Comparison of ENCODE assay signal across 9 cellular contexts in the genomic region with DNA sequence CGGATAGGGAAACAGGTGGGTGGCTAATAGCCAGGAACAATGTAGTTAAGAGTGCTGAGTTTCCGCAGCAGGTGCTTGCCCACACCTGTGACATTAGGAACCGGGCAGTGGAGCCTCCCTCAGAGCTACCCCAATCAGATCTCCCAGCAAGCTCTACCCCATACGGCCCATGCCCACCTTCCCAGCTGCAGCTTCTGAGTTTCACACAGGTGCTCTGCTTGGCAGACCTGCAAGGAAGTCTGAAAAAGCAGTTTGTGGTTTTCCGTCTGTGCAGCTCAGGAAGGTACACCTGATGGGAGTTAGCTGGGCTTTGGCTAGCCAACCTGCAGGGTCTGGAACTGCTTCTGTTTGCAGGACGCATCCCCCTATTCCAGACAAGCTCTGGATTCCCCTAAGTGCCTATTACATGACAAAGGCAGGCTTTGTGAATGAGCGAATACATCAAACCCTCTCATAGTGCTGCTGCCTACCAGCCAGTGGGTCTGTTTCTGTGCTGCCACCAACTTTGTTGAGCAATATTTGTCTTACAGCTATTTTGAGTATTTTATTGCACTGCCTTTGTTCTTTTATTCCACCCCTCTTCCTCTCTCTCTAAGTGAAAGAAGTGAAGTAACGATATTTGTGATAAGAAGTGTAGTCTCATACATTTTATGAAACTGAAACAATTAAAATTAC. TPM values are rescaled to one million over a fixed set of nuclear protein-coding genes. Genes with fewer than 3 reads are reported as not detected.
DNase-seq lines count a peak whose midpoint lies in the region; ATAC-seq, FAIRE-seq and TF ChIP-seq lines count a peak whose summit lies in the region.
"Had no signal": no experiment of that assay in that cellular context is flagged by ENCODE, and none has a peak within 500 bp of the region (broad histone marks: within the 10 kb centered on the region; RNA-seq: fewer than 3 reads in every experiment).

No MANE protein-coding gene starts in this region.

- H3K27me3 Mint-ChIP-seq in MCF 10A (ENCODE audit: insufficient read depth, unreplicated experiment), result no peaks in the 10 kb centered on the region
- no peaks in the 10 kb centered on the region for H3K27me3 Mint-ChIP-seq in activated naive CD8-positive, alpha-beta T cell treated with anti-CD3 and anti-CD28 coated beads, Interleukin-2, amount 10 ng/mL, durations not matched to agents 7 days and 5 days

- H3K9me3 ChIP-seq in mammary epithelial cell (replicated peaks; ENCODE audit: insufficient read depth, low read length) (no peaks in the 10 kb centered on the region), small intestine (ENCODE audit: control insufficient read depth, low read depth) (no peaks in the 10 kb centered on the region)

- H3K36me3 Mint-ChIP-seq in MCF 10A (ENCODE audit: insufficient read depth, unreplicated experiment), result no peaks in the 10 kb centered on the region
- no peaks in the 10 kb centered on the region for H3K36me3 Mint-ChIP-seq in activated naive CD8-positive, alpha-beta T cell treated with anti-CD3 and anti-CD28 coated beads, Interleukin-2, amount 10 ng/mL, durations not matched to agents 7 days and 5 days

- H3K4me3 ChIP-seq in mammary epithelial cell (replicated peaks in 1 of 3; ENCODE audit: insufficient read depth in 1 of 3, low read depth in 2 of 3, low read length in 3 of 3) (no peak overlapping the region), small intestine (ENCODE audit: low read depth in 1 of 2, low read length in 2 of 2) (no peak overlapping the region)

- H3K27ac Mint-ChIP-seq in MCF 10A (ENCODE audit: low read depth, unreplicated experiment), result no peak overlapping the region
- peak overlapping the region; percentile 25 for H3K27ac Mint-ChIP-seq in activated naive CD8-positive, alpha-beta T cell treated with anti-CD3 and anti-CD28 coated beads, Interleukin-2, amount 10 ng/mL, durations not matched to agents 7 days and 5 days

- H3K4me2 ChIP-seq in mammary epithelial cell (ENCODE audit: insufficient read depth, low read depth, low read length), result no peak overlapping the region

- intact Hi-C loops in MCF 10A (cut with micrococcal nuclease) (no loop called here), mammary epithelial cell (cut with micrococcal nuclease) (no loop called here)

- H3K4me1 ChIP-seq in mammary epithelial cell (ENCODE audit: insufficient read depth, low read length) (no peaks in the 10 kb centered on the region), small intestine (ENCODE audit: control insufficient read depth in 2 of 2, insufficient read depth in 1 of 2, low read depth in 1 of 2, low read length in 1 of 2) (peaks cover 0 to 4% of the 10 kb centered on the region in 2 donors)

- no peak for FAIRE-seq in small intestine (lab: Jason Lieb, UNC)
- FAIRE-seq: TTC549 had no signal

- H3K4me3 Mint-ChIP-seq in MCF 10A (ENCODE audit: unreplicated experiment), result no peak overlapping the region
- peak overlapping the region; percentile 42 for H3K4me3 Mint-ChIP-seq in activated naive CD8-positive, alpha-beta T cell treated with anti-CD3 and anti-CD28 coated beads, Interleukin-2, amount 10 ng/mL, durations not matched to agents 7 days and 5 days

- 16% methylated on average over 8 of the region's 8 CpGs for WGBS in mammary epithelial cell (ENCODE audit: low coverage, missing lambda C conversion rate)
- 10 to 39% (median 17%) methylated on average over 8 of the region's 8 CpGs for WGBS in small intestine, 3 donors

- in situ Hi-C loops in mammary epithelial cell (cut with MboI; ENCODE audit: low sequenced_read_pairs in 2 of 2), result no loop called here

- peak; percentile 16 for DNase-seq in MCF 10A (ENCODE audit: unreplicated experiment)
- no peak for DNase-seq in mammary epithelial cell
- peak; percentile 74 for DNase-seq in NCI-H2029 (lab: John Stamatoyannopoulos, UW)
- DNase-seq in activated naive CD8-positive, alpha-beta T cell treated with anti-CD3 and anti-CD28 coated beads, Interleukin-2, amount 10 ng/mL, durations not matched to agents 7 days and 5 days, result no peak
- DNase-seq in small intestine, result peak; percentile 66
- DNase-seq in NCI-H524 (lab: John Stamatoyannopoulos, UW), result no peak

- H3K4me1 Mint-ChIP-seq in MCF 10A (ENCODE audit: insufficient read depth, unreplicated experiment), result peaks cover 18% of the 10 kb centered on the region
- peaks cover 20% of the 10 kb centered on the region for H3K4me1 Mint-ChIP-seq in activated naive CD8-positive, alpha-beta T cell treated with anti-CD3 and anti-CD28 coated beads, Interleukin-2, amount 10 ng/mL, durations not matched to agents 7 days and 5 days

- ATAC-seq in activated naive CD8-positive, alpha-beta T cell treated with anti-CD3 and anti-CD28 coated beads, Interleukin-2, amount 10 ng/mL, durations not matched to agents 7 days and 5 days (ENCODE audit: low read depth), result peak; percentile 43
- no peak for ATAC-seq in HG03139 (IDR thresholded peaks at IDR 0.05; ENCODE audit: unreplicated experiment)
- ATAC-seq in GM21526 (IDR thresholded peaks at IDR 0.05; ENCODE audit: low FRiP score, unreplicated experiment), result no peak

- no peaks in the 10 kb centered on the region for H3K36me3 ChIP-seq in mammary epithelial cell (ENCODE audit: insufficient read depth, low read length)
- H3K36me3 ChIP-seq in small intestine (ENCODE audit: control insufficient read depth in 2 of 2, insufficient read depth in 2 of 2, low read length in 2 of 2), result no peaks in the 10 kb centered on the region

- BruUV-seq in MCF 10A (replicated peaks; lab: Mats Ljungman, UMichigan) (no TSS peak), mammary epithelial cell (replicated peaks; lab: Mats Ljungman, UMichigan) (no TSS peak)

- no peaks in the 10 kb centered on the region for H3K27me3 ChIP-seq in mammary epithelial cell (ENCODE audit: insufficient read depth, low read length)
- H3K27me3 ChIP-seq in small intestine (ENCODE audit: control insufficient read depth in 2 of 2, insufficient read depth in 2 of 2, low read length in 2 of 2), result no peaks in the 10 kb centered on the region

- H3K9me3 Mint-ChIP-seq in MCF 10A (ENCODE audit: unreplicated experiment), result no peaks in the 10 kb centered on the region
- no peaks in the 10 kb centered on the region for H3K9me3 Mint-ChIP-seq in activated naive CD8-positive, alpha-beta T cell treated with anti-CD3 and anti-CD28 coated beads, Interleukin-2, amount 10 ng/mL, durations not matched to agents 7 days and 5 days

- H3K9ac ChIP-seq in mammary epithelial cell (ENCODE audit: insufficient read depth, low read length), result no peak overlapping the region

- POLR2A ChIA-PET in MCF 10A (lab: Yijun Ruan, JAX), result interaction anchor here (1.2 kb wide), 1 partner anchor 114 kb away, joined by 3 read pairs; no protein-coding TSS in a partner anchor
- POLR2A ChIA-PET in activated naive CD8-positive, alpha-beta T cell treated with anti-CD3 and anti-CD28 coated beads, Interleukin-2, amount 10 ng/mL, durations not matched to agents 7 days and 5 days (lab: Charles Lee), result interaction anchor here (1.4 kb wide), 1 partner anchor 39 kb away, joined by 4 read pairs; no protein-coding TSS in a partner anchor

- dilution Hi-C loops in mammary epithelial cell (cut with HindIII; ENCODE audit: low sequenced_read_pairs), result no loop called here

- no peaks in the 10 kb centered on the region for H4K20me1 ChIP-seq in mammary epithelial cell (ENCODE audit: insufficient read depth, low read length)

- H3K27ac ChIP-seq in mammary epithelial cell (ENCODE audit: insufficient read depth, low read depth, low read length), result no peak overlapping the region
- peak overlapping the region in 1 of 2 donors; percentile 71 for H3K27ac ChIP-seq in small intestine (ENCODE audit: low read depth in 1 of 2, low read length in 1 of 2)

- no peak for TF ChIP-seq CTCF in MCF 10A (IDR thresholded peaks at IDR 0.05; ENCODE audit: unreplicated experiment)
- no peak for TF ChIP-seq CTCF in mammary epithelial cell (conservative IDR thresholded peaks at IDR 0.05 in 1 of 2, IDR thresholded peaks at IDR 0.05 in 1 of 2; ENCODE audit: extremely low read depth in 1 of 2, insufficient read depth in 1 of 2, low read depth in 1 of 2, low read length in 2 of 2)

- H3K79me2 ChIP-seq in mammary epithelial cell (ENCODE audit: insufficient read depth, low read length), result no peaks in the 10 kb centered on the region

- CTCF ChIA-PET in MCF 10A (lab: Yijun Ruan, JAX) (interaction anchor here (0.7 to 0.8 kb wide), 2 partner anchors 35 to 61 kb away, joined by 3 read pairs; no protein-coding TSS in a partner anchor), mammary epithelial cell (lab: Charles Lee; ENCODE audit: low non-redundant PET) (no interaction called here)

- no peak overlapping the region for H2AFZ ChIP-seq in mammary epithelial cell (ENCODE audit: low read depth, low read length)

RNA-seq across cellular contexts. Expression of a gene that starts 24.7 kb away (rescaled TPM):
- total RNA-seq in MCF 10A (2022) (5.4 and 7.2 TPM in 2 replicates), mammary epithelial cell (1 to 10 TPM; 9.0 to 9.3 TPM)
- polyA plus RNA-seq in mammary epithelial cell (4.4 TPM), small intestine (1 to 10 TPM in 2 of 3 donors, under 1 TPM in 1; 0.89 to 7.0 (median 2.4) TPM)
- 15.0 TPM for polyA minus RNA-seq in mammary epithelial cell
- total RNA-seq in activated naive CD8-positive, alpha-beta T cell treated with anti-CD3 and anti-CD28 coated beads, Interleukin-2, amount 10 ng/mL, durations not matched to agents 7 days and 5 days, result 10 to 100 TPM; 20.9 to 22.8 TPM

RNA-seq across cellular contexts. Expression of a gene that starts 42.3 kb away (rescaled TPM):
- total RNA-seq in MCF 10A (2022), result 29.6 and 36.0 TPM in 2 replicates
- total RNA-seq in mammary epithelial cell, result 10 to 100 TPM; 29.0 to 41.8 TPM
- polyA plus RNA-seq in mammary epithelial cell, result 7.0 TPM
- 18.3 TPM for polyA minus RNA-seq in mammary epithelial cell
- 10 to 100 TPM; 26.8 to 27.0 TPM for total RNA-seq in activated naive CD8-positive, alpha-beta T cell treated with anti-CD3 and anti-CD28 coated beads, Interleukin-2, amount 10 ng/mL, durations not matched to agents 7 days and 5 days
- polyA plus RNA-seq in small intestine, result 10 to 100 TPM in 1 of 3 donors, 1 to 10 TPM in 1, under 1 TPM in 1; 0.67 to 18.7 (median 2.2) TPM

Comparison
In these comparisons a context has a peak if more than half of its experiments do, and no peak if none do; other contexts are left out.
1. DNase-seq: peak in MCF 10A (single experiment), NCI-H2029 (single experiment) and small intestine (single experiment); none in mammary epithelial cell (single experiment), activated naive CD8-positive, alpha-beta T cell treated with anti-CD3 and anti-CD28 coated beads, Interleukin-2, amount 10 ng/mL, durations not matched to agents 7 days and 5 days (single experiment) and NCI-H524 (0 of 2).